Comparison of ENCODE assay signal across 9 cellular contexts in genomic region chr3:46407976-46408375, GRCh38. TPM values are rescaled to one million over a fixed set of nuclear protein-coding genes. Genes with fewer than 3 reads are reported as not detected.
DNase-seq lines count a peak whose midpoint lies in the region; ATAC-seq, FAIRE-seq and TF ChIP-seq lines count a peak whose summit lies in the region.
"Had no signal": no experiment of that assay in that cellular context is flagged by ENCODE, and none has a peak within 500 bp of the region (broad histone marks: within the 10 kb centered on the region; RNA-seq: fewer than 3 reads in every experiment).

No MANE protein-coding gene starts in this region.

- H3K4me1 ChIP-seq in BLaER1 treated with 17β-estradiol and CSF1 and Interleukin-3, amounts not matched to agents 10 nM and 100 nM, result peaks cover 39 to 94% (median 47%) of the 10 kb centered on the region in 10 experiments
- H3K4me1 ChIP-seq in OCI-LY7 (ENCODE audit: insufficient read depth, low read length, poor library complexity, severe bottlenecking) (peaks cover 22% of the 10 kb centered on the region), endothelial cell of umbilical vein (ENCODE audit: control insufficient read depth, extremely low read depth, insufficient read depth, low read length) (peaks cover 50% of the 10 kb centered on the region)

- FAIRE-seq in endothelial cell of umbilical vein (lab: Jason Lieb, UNC), result no peak

- no peaks in the 10 kb centered on the region for H3K27me3 ChIP-seq in BLaER1 treated with 17β-estradiol and CSF1 and Interleukin-3, amounts not matched to agents 10 nM and 100 nM
- no peaks in the 10 kb centered on the region for H3K27me3 ChIP-seq in endothelial cell of umbilical vein (ENCODE audit: control insufficient read depth in 2 of 2, insufficient read depth in 2 of 2, low read length in 2 of 2)
- H3K27me3 ChIP-seq in neural cell (ENCODE audit: insufficient read depth, low read depth, low read length), result no peaks in the 10 kb centered on the region

- no peaks in the 10 kb centered on the region for H3K9me2 ChIP-seq in OCI-LY7 (ENCODE audit: insufficient read depth, low read length)
- no peaks in the 10 kb centered on the region for H3K9me2 ChIP-seq in neural cell (ENCODE audit: insufficient read depth, low read length)

- peak overlapping the region; percentile 45 to 64 (median 54); a peak in 17 of 20 replicates for H3K4me3 ChIP-seq in BLaER1 treated with 17β-estradiol and CSF1 and Interleukin-3, amounts not matched to agents 10 nM and 100 nM
- H3K4me3 ChIP-seq in OCI-LY7 (ENCODE audit: low read depth, low read length, poor library complexity, severe bottlenecking), result no peak overlapping the region
- peak overlapping the region in 2 of 3 experiments; percentile 19 to 67 for H3K4me3 ChIP-seq in endothelial cell of umbilical vein (replicated peaks in 1 of 3; ENCODE audit: insufficient read depth in 1 of 3, low read depth in 1 of 3, low read length in 3 of 3)
- no peak overlapping the region for H3K4me3 ChIP-seq in neural cell (ENCODE audit: low read length)

- H4K20me1 ChIP-seq in BLaER1 treated with 17β-estradiol and CSF1 and Interleukin-3, amounts not matched to agents 10 nM and 100 nM, result no peaks in the 10 kb centered on the region
- H4K20me1 ChIP-seq in OCI-LY7 (ENCODE audit: insufficient read depth, low read length) (no peaks in the 10 kb centered on the region), endothelial cell of umbilical vein (replicated peaks; ENCODE audit: control insufficient read depth, extremely low read depth, insufficient read depth, low read length) (no peaks in the 10 kb centered on the region), neural cell (ENCODE audit: insufficient read depth) (no peaks in the 10 kb centered on the region)

- no peak for TF ChIP-seq RAD21 in neural cell (conservative IDR thresholded peaks at IDR 0.05)

- no peak for ATAC-seq in HG02870 (IDR thresholded peaks at IDR 0.05; ENCODE audit: unreplicated experiment)

- no peak for TF ChIP-seq EP300 in neural cell (conservative IDR thresholded peaks at IDR 0.05; ENCODE audit: poor library complexity, severe bottlenecking)

- H3K4me2 ChIP-seq in BLaER1 treated with 17β-estradiol and CSF1 and Interleukin-3, amounts not matched to agents 10 nM and 100 nM, result peak overlapping the region; percentile 80 to 91 (median 87)
- H3K4me2 ChIP-seq in OCI-LY7 (ENCODE audit: low read length), result peak overlapping the region; percentile 56
- H3K4me2 ChIP-seq in endothelial cell of umbilical vein (ENCODE audit: insufficient read depth, low read length), result peak overlapping the region; percentile 93
- H3K4me2 ChIP-seq in neural cell (ENCODE audit: low read length), result no peak overlapping the region

- H3K9me3 ChIP-seq in BLaER1 treated with 17β-estradiol and CSF1 and Interleukin-3, amounts not matched to agents 10 nM and 100 nM (replicated peaks in 1 of 11), result peaks cover 0 to 8% (median 0%) of the 10 kb centered on the region in 11 experiments; a peak in 3 of 22 replicates
- H3K9me3 ChIP-seq in OCI-LY7 (ENCODE audit: low read length) (no peaks in the 10 kb centered on the region), endothelial cell of umbilical vein (replicated peaks; ENCODE audit: control insufficient read depth, insufficient read depth, low read length) (no peaks in the 10 kb centered on the region), neural cell (ENCODE audit: low read length) (no peaks in the 10 kb centered on the region)

- H3F3A ChIP-seq in neural cell (ENCODE audit: insufficient read depth, low read length, poor library complexity, severe bottlenecking), result no peaks in the 10 kb centered on the region

- no peak for TF ChIP-seq CTCF in OCI-LY7 (conservative IDR thresholded peaks at IDR 0.05; ENCODE audit: low read length)
- no peak for TF ChIP-seq CTCF in endothelial cell of umbilical vein (IDR thresholded peaks at IDR 0.05; ENCODE audit: extremely low read depth in 1 of 2, insufficient read depth in 1 of 2, low read depth in 1 of 2, low read length in 2 of 2)
- no peak for TF ChIP-seq CTCF in neural cell (IDR thresholded peaks at IDR 0.05; ENCODE audit: poor library complexity, severe bottlenecking)
- TF ChIP-seq CTCF in GM13977 (IDR thresholded peaks at IDR 0.05; ENCODE audit: extremely low read depth, insufficient read depth, missing control alignments), result no peak

- H3K36me3 ChIP-seq in BLaER1 treated with 17β-estradiol and CSF1 and Interleukin-3, amounts not matched to agents 10 nM and 100 nM, result peaks cover 0 to 17% (median 0%) of the 10 kb centered on the region in 11 experiments; a peak in 3 of 22 replicates
- H3K36me3 ChIP-seq in OCI-LY7 (ENCODE audit: insufficient read depth, low read length), result no peaks in the 10 kb centered on the region
- no peaks in the 10 kb centered on the region for H3K36me3 ChIP-seq in endothelial cell of umbilical vein (ENCODE audit: control insufficient read depth in 2 of 2, extremely low read depth in 1 of 2, insufficient read depth in 2 of 2, low read length in 2 of 2)
- no peaks in the 10 kb centered on the region for H3K36me3 ChIP-seq in neural cell (ENCODE audit: insufficient read depth, low read length)

- peak overlapping the region; percentile 61 to 86 (median 75); a peak in 20 of 22 replicates for H3K9ac ChIP-seq in BLaER1 treated with 17β-estradiol and CSF1 and Interleukin-3, amounts not matched to agents 10 nM and 100 nM
- H3K9ac ChIP-seq in endothelial cell of umbilical vein (replicated peaks; ENCODE audit: extremely low read depth, insufficient read depth, low read length) (peak overlapping the region; percentile 77), neural cell (ENCODE audit: low read length) (no peak overlapping the region)

- peak overlapping the region; percentile 74 to 93 (median 87); a peak in 21 of 22 replicates for H3K27ac ChIP-seq in BLaER1 treated with 17β-estradiol and CSF1 and Interleukin-3, amounts not matched to agents 10 nM and 100 nM
- no peak overlapping the region for H3K27ac ChIP-seq in OCI-LY7 (ENCODE audit: low read depth, low read length, poor library complexity, severe bottlenecking)
- H3K27ac ChIP-seq in endothelial cell of umbilical vein (ENCODE audit: insufficient read depth, low read depth, low read length), result peak overlapping the region; percentile 63
- no peak overlapping the region for H3K27ac ChIP-seq in neural cell (ENCODE audit: low read length)

- no TSS peak for BruUV-seq in OCI-LY7 (replicated peaks; lab: Mats Ljungman, UMichigan)
- BruUV-seq in endothelial cell of umbilical vein (replicated peaks; lab: Mats Ljungman, UMichigan), result no TSS peak

- no peak for TF ChIP-seq POLR2A in endothelial cell of umbilical vein (IDR thresholded peaks at IDR 0.05; ENCODE audit: low read depth, low read length)

- POLR2A ChIA-PET in OCI-LY7 (lab: Charles Lee), result interaction anchor here (1.4 to 1.8 kb wide), 2 partner anchors 21 to 24 kb away, joined by 5 to 8 read pairs; no protein-coding TSS in a partner anchor
- POLR2A ChIA-PET in endothelial cell of umbilical vein (lab: Charles Lee), result no interaction called here

- CTCF ChIA-PET in OCI-LY7 (lab: Charles Lee; ENCODE audit: unreplicated experiment), result interaction anchor here (1.0 kb wide), 1 partner anchor 24 kb away, joined by 3 read pairs; no protein-coding TSS in a partner anchor
- CTCF ChIA-PET in endothelial cell of umbilical vein (lab: Charles Lee), result interaction anchor here (0.5 to 6.8 kb wide), 7 partner anchors 10 to 1923 kb away, joined by 3 to 50 read pairs (median 5); no protein-coding TSS in a partner anchor

- H3K79me2 ChIP-seq in OCI-LY7 (ENCODE audit: insufficient read depth, low read depth, low read length), result no peaks in the 10 kb centered on the region
- H3K79me2 ChIP-seq in endothelial cell of umbilical vein (ENCODE audit: control insufficient read depth, insufficient read depth, low read length), result no peaks in the 10 kb centered on the region
- no peaks in the 10 kb centered on the region for H3K79me2 ChIP-seq in neural cell (replicated peaks; ENCODE audit: insufficient read depth, low read length)

- dilution Hi-C loops in endothelial cell of umbilical vein (cut with MboI; ENCODE audit: extremely low pct_ligation_motif_present, low sequenced_read_pairs), result no loop called here

- no peaks in the 10 kb centered on the region for H3K9me1 ChIP-seq in endothelial cell of umbilical vein (replicated peaks; ENCODE audit: control insufficient read depth, extremely low read depth, insufficient read depth, low read length)

- no peak for DNase-seq in OCI-LY7 (ENCODE audit: low spot score)
- peak; percentile 40 for DNase-seq in endothelial cell of umbilical vein (ENCODE audit: low read depth, low spot score)
- no peak for DNase-seq in GM13977 (ENCODE audit: low spot score)
- no peak for DNase-seq in SW 1271 (lab: John Stamatoyannopoulos, UW)
- no peak for DNase-seq in HT-29 (ENCODE audit: low spot score)
- DNase-seq: NCI-H774 had no signal

- in situ Hi-C loops in GM13977 (cut with MboI; ENCODE audit: low pct_unique_long_range_greater_than_20kb, low sequenced_read_pairs, unreplicated experiment), result no loop called here

- peak overlapping the region; percentile 93; the same call in 1 of the 2 replicates for H2AFZ ChIP-seq in OCI-LY7 (ENCODE audit: low read length)
- H2AFZ ChIP-seq in endothelial cell of umbilical vein (ENCODE audit: low read depth, low read length), result peak overlapping the region; percentile 89
- no peak overlapping the region for H2AFZ ChIP-seq in neural cell (ENCODE audit: low read depth, low read length)

- intact Hi-C loops in OCI-LY7 (cut with micrococcal nuclease; ENCODE audit: unreplicated experiment) (no loop called here), endothelial cell of umbilical vein (cut with micrococcal nuclease) (loop anchor here (1.0 kb wide), 1 partner anchor 22 kb away; no protein-coding TSS in a partner anchor)

RNA-seq across cellular contexts. Expression of gene CCRL2, which starts 0.9 kb away (rescaled TPM):
- total RNA-seq in OCI-LY7 (2014; rRNA removed; shearing (Covaris generic)), result 0.41 and 0.88 TPM in 2 replicates
- total RNA-seq in OCI-LY7 (2022) (2.2 and 2.4 TPM in 2 replicates), endothelial cell of umbilical vein (3.9 and 6.4 TPM in 2 replicates)
- polyA plus RNA-seq in endothelial cell of umbilical vein (6.6 and 7.4 TPM in 2 replicates), neural cell (not detected in 2 replicates)
- 4.9 and 5.8 TPM in 2 replicates for polyA plus RNA-seq in endothelial cell of umbilical vein (2011; cell fraction: cytosol; rRNA removed)
- polyA plus RNA-seq in endothelial cell of umbilical vein (2011; cell fraction: nucleus; rRNA removed), result 7.6 and 9.3 TPM in 2 replicates
- polyA plus RNA-seq in endothelial cell of umbilical vein (2012), result 2.9 and 6.5 TPM in 2 replicates
- polyA minus RNA-seq in endothelial cell of umbilical vein (11.2 and 14.3 TPM in 2 replicates), neural cell (not detected in 2 replicates)
- polyA minus RNA-seq in endothelial cell of umbilical vein (2011; cell fraction: cytosol; rRNA and poly(A)+ RNA removed), result not detected
- 9.0 and 9.6 TPM in 2 replicates for polyA minus RNA-seq in endothelial cell of umbilical vein (2011; cell fraction: nucleus; rRNA and poly(A)+ RNA removed)
- 7.4 and 9.7 TPM in 2 replicates for total RNA-seq in HT-29 (2014; rRNA removed; shearing (Covaris generic))

RNA-seq across cellular contexts. Expression of gene CCR5, which starts 37.2 kb away (rescaled TPM):
- total RNA-seq in OCI-LY7 (2014; rRNA removed; shearing (Covaris generic)), result not detected in 2 replicates
- total RNA-seq in OCI-LY7 (2022) (not detected in 2 replicates), endothelial cell of umbilical vein (not detected in 2 replicates)
- polyA plus RNA-seq in endothelial cell of umbilical vein (not detected in 2 replicates), neural cell (not detected in 2 replicates)
- not detected in 2 replicates for polyA plus RNA-seq in endothelial cell of umbilical vein (2011; cell fraction: cytosol; rRNA removed)
- not detected in 2 replicates for polyA plus RNA-seq in endothelial cell of umbilical vein (2011; cell fraction: nucleus; rRNA removed)
- not detected in 2 replicates for polyA plus RNA-seq in endothelial cell of umbilical vein (2012)
- polyA minus RNA-seq in endothelial cell of umbilical vein (not detected in 2 replicates), neural cell (not detected in 2 replicates)
- polyA minus RNA-seq in endothelial cell of umbilical vein (2011; cell fraction: cytosol; rRNA and poly(A)+ RNA removed), result not detected
- not detected in 2 replicates for polyA minus RNA-seq in endothelial cell of umbilical vein (2011; cell fraction: nucleus; rRNA and poly(A)+ RNA removed)
- not detected in 2 replicates for total RNA-seq in HT-29 (2014; rRNA removed; shearing (Covaris generic))

RNA-seq across cellular contexts. Expression of gene CCR2, which starts 54.1 kb away (rescaled TPM):
- not detected in 2 replicates for total RNA-seq in OCI-LY7 (2014; rRNA removed; shearing (Covaris generic))
- total RNA-seq in OCI-LY7 (2022) (not detected in 2 replicates), endothelial cell of umbilical vein (not detected in 2 replicates)
- polyA plus RNA-seq in endothelial cell of umbilical vein (not detected in 2 replicates), neural cell (not detected in 2 replicates)
- polyA plus RNA-seq in endothelial cell of umbilical vein (2011; cell fraction: cytosol; rRNA removed), result not detected in 2 replicates
- polyA plus RNA-seq in endothelial cell of umbilical vein (2011; cell fraction: nucleus; rRNA removed), result not detected in 2 replicates
- polyA plus RNA-seq in endothelial cell of umbilical vein (2012), result not detected in 2 replicates
- polyA minus RNA-seq in endothelial cell of umbilical vein (not detected in 2 replicates), neural cell (not detected in 2 replicates)
- polyA minus RNA-seq in endothelial cell of umbilical vein (2011; cell fraction: cytosol; rRNA and poly(A)+ RNA removed), result not detected
- not detected in 2 replicates for polyA minus RNA-seq in endothelial cell of umbilical vein (2011; cell fraction: nucleus; rRNA and poly(A)+ RNA removed)
- not detected in 2 replicates for total RNA-seq in HT-29 (2014; rRNA removed; shearing (Covaris generic))

RNA-seq across cellular contexts. Expression of gene LTF, which starts 56.7 kb away (rescaled TPM):
- 3.7 TPM in 1 of 2 replicates, not detected in the other for total RNA-seq in OCI-LY7 (2014; rRNA removed; shearing (Covaris generic))
- total RNA-seq in OCI-LY7 (2022) (not detected in 2 replicates), endothelial cell of umbilical vein (not detected in 2 replicates)
- polyA plus RNA-seq in endothelial cell of umbilical vein (not detected in 2 replicates), neural cell (not detected in 2 replicates)
- not detected in 2 replicates for polyA plus RNA-seq in endothelial cell of umbilical vein (2011; cell fraction: cytosol; rRNA removed)
- polyA plus RNA-seq in endothelial cell of umbilical vein (2011; cell fraction: nucleus; rRNA removed), result not detected in 2 replicates
- 0.51 TPM in 1 of 2 replicates, not detected in the other for polyA plus RNA-seq in endothelial cell of umbilical vein (2012)
- polyA minus RNA-seq in endothelial cell of umbilical vein (not detected in 2 replicates), neural cell (not detected in 2 replicates)
- not detected for polyA minus RNA-seq in endothelial cell of umbilical vein (2011; cell fraction: cytosol; rRNA and poly(A)+ RNA removed)
- polyA minus RNA-seq in endothelial cell of umbilical vein (2011; cell fraction: nucleus; rRNA and poly(A)+ RNA removed), result not detected in 2 replicates
- total RNA-seq in HT-29 (2014; rRNA removed; shearing (Covaris generic)), result 0.03 and 1.1 TPM in 2 replicates

Comparison
In these comparisons a context has a peak if more than half of its experiments do, and no peak if none do; other contexts are left out.
1. H3K27ac ChIP-seq: peak in BLaER1 treated with 17β-estradiol and CSF1 and Interleukin-3, amounts not matched to agents 10 nM and 100 nM (11 of 11) and endothelial cell of umbilical vein (single experiment); none in OCI-LY7 (single experiment) and neural cell (single experiment).
2. H3K4me3 ChIP-seq: peak in BLaER1 treated with 17β-estradiol and CSF1 and Interleukin-3, amounts not matched to agents 10 nM and 100 nM (10 of 10) and endothelial cell of umbilical vein (2 of 3); none in OCI-LY7 (single experiment) and neural cell (single experiment).